1 cellular context compared by ENCODE assay signal in genomic region chr20:43691928-43692524, GRCh38.
A peak's percentile ranks its signal among the peaks of the same experiment; 100 is the strongest.
TF ChIP-seq lines count a peak whose summit lies in the region.

No MANE protein-coding gene starts in this region.

TF ChIP-seq in HepG2, 621 proteins besides CTCF, POLR2A, EP300 and RAD21 (continued from another document and continues in another):
- no peak for TF ChIP-seq ZNF615 (CRISPR knock-in tag; IDR thresholded peaks at IDR 0.05; ENCODE audit: borderline replicate concordance)
- no peak for TF ChIP-seq KMT2B (CRISPR knock-in tag; IDR thresholded peaks at IDR 0.05)
- TF ChIP-seq ZFP36L2 (CRISPR knock-in tag; IDR thresholded peaks at IDR 0.05) = no peak
- no peak for TF ChIP-seq ZBTB7B (CRISPR knock-in tag; IDR thresholded peaks at IDR 0.05)
- TF ChIP-seq SMAD9 (CRISPR knock-in tag; IDR thresholded peaks at IDR 0.05) = no peak
- no peak for TF ChIP-seq FOXA3 (CRISPR knock-in tag; IDR thresholded peaks at IDR 0.05)
- no peak for TF ChIP-seq MXI1 (IDR thresholded peaks at IDR 0.05; ENCODE audit: borderline replicate concordance, low read depth, low read length)
- TF ChIP-seq SNRNP70 (IDR thresholded peaks at IDR 0.05; ENCODE audit: low read depth, low read length) = no peak
- no peak for TF ChIP-seq TCF7L2 (IDR thresholded peaks at IDR 0.05; ENCODE audit: low read depth, low read length)
- peak; percentile 46; the same call in 1 of the 2 replicates for TF ChIP-seq KDM2A (CRISPR knock-in tag; IDR thresholded peaks at IDR 0.05; ENCODE audit: borderline replicate concordance, low read depth)
- no peak for TF ChIP-seq YEATS2 (CRISPR knock-in tag; IDR thresholded peaks at IDR 0.05; ENCODE audit: borderline replicate concordance)
- TF ChIP-seq THYN1 (CRISPR knock-in tag; IDR thresholded peaks at IDR 0.05; ENCODE audit: borderline replicate concordance, low read depth) = no peak
- no peak for TF ChIP-seq SKI (IDR thresholded peaks at IDR 0.05; ENCODE audit: partially characterized antibody)
- no peak for TF ChIP-seq RFX1 (IDR thresholded peaks at IDR 0.05)
- TF ChIP-seq MLLT10 (CRISPR knock-in tag; IDR thresholded peaks at IDR 0.05) = no peak
- TF ChIP-seq HNRNPH1 (optimal IDR thresholded peaks at IDR 0.05; ENCODE audit: low read depth, low read length) = no peak
- TF ChIP-seq ZNF768 (CRISPR knock-in tag; IDR thresholded peaks at IDR 0.05) = no peak
- 0 out of 2 replicates have a peak, but pooled peaks have one; percentile 12 for TF ChIP-seq PPARG (CRISPR knock-in tag; conservative IDR thresholded peaks at IDR 0.05)
- TF ChIP-seq MAZ (IDR thresholded peaks at IDR 0.05; ENCODE audit: borderline replicate concordance, low read depth, low read length) = peak; percentile 46; the same call in 1 of the 2 replicates
- TF ChIP-seq MAZ (CRISPR knock-in tag; IDR thresholded peaks at IDR 0.05; ENCODE audit: low read depth) = 0 out of 2 replicates have a peak, but pooled peaks have one; percentile 32
- TF ChIP-seq, protein P1, sequence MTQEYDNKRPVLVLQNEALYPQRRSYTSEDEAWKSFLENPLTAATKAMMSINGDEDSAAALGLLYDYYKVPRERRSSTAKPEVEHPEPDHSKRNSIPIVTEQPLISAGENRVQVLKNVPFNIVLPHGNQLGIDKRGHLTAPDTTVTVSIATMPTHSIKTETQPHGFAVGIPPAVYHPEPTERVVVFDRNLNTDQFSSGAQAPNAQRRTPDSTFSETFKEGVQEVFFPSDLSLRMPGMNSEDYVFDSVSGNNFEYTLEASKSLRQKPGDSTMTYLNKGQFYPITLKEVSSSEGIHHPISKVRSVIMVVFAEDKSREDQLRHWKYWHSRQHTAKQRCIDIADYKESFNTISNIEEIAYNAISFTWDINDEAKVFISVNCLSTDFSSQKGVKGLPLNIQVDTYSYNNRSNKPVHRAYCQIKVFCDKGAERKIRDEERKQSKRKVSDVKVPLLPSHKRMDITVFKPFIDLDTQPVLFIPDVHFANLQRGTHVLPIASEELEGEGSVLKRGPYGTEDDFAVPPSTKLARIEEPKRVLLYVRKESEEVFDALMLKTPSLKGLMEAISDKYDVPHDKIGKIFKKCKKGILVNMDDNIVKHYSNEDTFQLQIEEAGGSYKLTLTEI (CRISPR knock-in tag; conservative IDR thresholded peaks at IDR 0.05) = no peak
- TF ChIP-seq, protein P2, sequence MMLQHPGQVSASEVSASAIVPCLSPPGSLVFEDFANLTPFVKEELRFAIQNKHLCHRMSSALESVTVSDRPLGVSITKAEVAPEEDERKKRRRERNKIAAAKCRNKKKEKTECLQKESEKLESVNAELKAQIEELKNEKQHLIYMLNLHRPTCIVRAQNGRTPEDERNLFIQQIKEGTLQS (CRISPR knock-in tag; IDR thresholded peaks at IDR 0.05) = no peak
- TF ChIP-seq ZNF557 (CRISPR knock-in tag; IDR thresholded peaks at IDR 0.05) = no peak
- TF ChIP-seq ZNF83 (CRISPR knock-in tag; IDR thresholded peaks at IDR 0.05; ENCODE audit: borderline replicate concordance) = no peak
- TF ChIP-seq ZNF574 (CRISPR knock-in tag; IDR thresholded peaks at IDR 0.05) = 0 out of 2 replicates have a peak, but pooled peaks have one; percentile 35
- TF ChIP-seq CEBPZ (IDR thresholded peaks at IDR 0.05; ENCODE audit: low read length) = no peak
- TF ChIP-seq ZNF317 (CRISPR knock-in tag; IDR thresholded peaks at IDR 0.05) = no peak
- 0 out of 2 replicates have a peak, but pooled peaks have one; percentile 12 for TF ChIP-seq FOXK1 (CRISPR knock-in tag; IDR thresholded peaks at IDR 0.05; ENCODE audit: borderline replicate concordance, low read depth)
- TF ChIP-seq RNF2 (conservative IDR thresholded peaks at IDR 0.05; ENCODE audit: low read depth) = no peak
- no peak for TF ChIP-seq DMTF1 (CRISPR knock-in tag; IDR thresholded peaks at IDR 0.05)
- peak; percentile 38; the same call in 1 of the 2 replicates for TF ChIP-seq THAP11 (CRISPR knock-in tag; IDR thresholded peaks at IDR 0.05)
- no peak for TF ChIP-seq ZNF749 (CRISPR knock-in tag; IDR thresholded peaks at IDR 0.05; ENCODE audit: borderline replicate concordance)
- 0 out of 2 replicates have a peak, but pooled peaks have one; percentile 27 for TF ChIP-seq ERF (CRISPR knock-in tag; IDR thresholded peaks at IDR 0.05)
- peak; percentile 48; the same call in 1 of the 2 replicates for TF ChIP-seq KAT8 (CRISPR knock-in tag; IDR thresholded peaks at IDR 0.05)
- TF ChIP-seq EHMT2 (IDR thresholded peaks at IDR 0.05; ENCODE audit: borderline replicate concordance, low read depth, low read length) = no peak
- TF ChIP-seq GMEB2 (CRISPR knock-in tag; IDR thresholded peaks at IDR 0.05; ENCODE audit: low read depth) = no peak
- TF ChIP-seq KDM4B (CRISPR knock-in tag; IDR thresholded peaks at IDR 0.05) = 0 out of 2 replicates have a peak, but pooled peaks have one; percentile 30
- TF ChIP-seq, protein P3, sequence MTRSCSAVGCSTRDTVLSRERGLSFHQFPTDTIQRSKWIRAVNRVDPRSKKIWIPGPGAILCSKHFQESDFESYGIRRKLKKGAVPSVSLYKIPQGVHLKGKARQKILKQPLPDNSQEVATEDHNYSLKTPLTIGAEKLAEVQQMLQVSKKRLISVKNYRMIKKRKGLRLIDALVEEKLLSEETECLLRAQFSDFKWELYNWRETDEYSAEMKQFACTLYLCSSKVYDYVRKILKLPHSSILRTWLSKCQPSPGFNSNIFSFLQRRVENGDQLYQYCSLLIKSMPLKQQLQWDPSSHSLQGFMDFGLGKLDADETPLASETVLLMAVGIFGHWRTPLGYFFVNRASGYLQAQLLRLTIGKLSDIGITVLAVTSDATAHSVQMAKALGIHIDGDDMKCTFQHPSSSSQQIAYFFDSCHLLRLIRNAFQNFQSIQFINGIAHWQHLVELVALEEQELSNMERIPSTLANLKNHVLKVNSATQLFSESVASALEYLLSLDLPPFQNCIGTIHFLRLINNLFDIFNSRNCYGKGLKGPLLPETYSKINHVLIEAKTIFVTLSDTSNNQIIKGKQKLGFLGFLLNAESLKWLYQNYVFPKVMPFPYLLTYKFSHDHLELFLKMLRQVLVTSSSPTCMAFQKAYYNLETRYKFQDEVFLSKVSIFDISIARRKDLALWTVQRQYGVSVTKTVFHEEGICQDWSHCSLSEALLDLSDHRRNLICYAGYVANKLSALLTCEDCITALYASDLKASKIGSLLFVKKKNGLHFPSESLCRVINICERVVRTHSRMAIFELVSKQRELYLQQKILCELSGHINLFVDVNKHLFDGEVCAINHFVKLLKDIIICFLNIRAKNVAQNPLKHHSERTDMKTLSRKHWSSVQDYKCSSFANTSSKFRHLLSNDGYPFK (CRISPR knock-in tag; IDR thresholded peaks at IDR 0.05; ENCODE audit: borderline replicate concordance) = no peak
- no peak for TF ChIP-seq ATF7 (IDR thresholded peaks at IDR 0.05)
- TF ChIP-seq ATF7 (CRISPR knock-in tag; IDR thresholded peaks at IDR 0.05) = no peak
- no peak for TF ChIP-seq ZNF619 (CRISPR knock-in tag; IDR thresholded peaks at IDR 0.05)
- TF ChIP-seq ZNF468 (CRISPR knock-in tag; IDR thresholded peaks at IDR 0.05) = no peak
- TF ChIP-seq TFDP1 (CRISPR knock-in tag; IDR thresholded peaks at IDR 0.05; ENCODE audit: borderline replicate concordance) = no peak
- TF ChIP-seq RBM22 (optimal IDR thresholded peaks at IDR 0.05; ENCODE audit: low read length) = no peak
- TF ChIP-seq CEBPG (CRISPR knock-in tag; IDR thresholded peaks at IDR 0.05) = no peak
- TF ChIP-seq ZSCAN21 (CRISPR knock-in tag; IDR thresholded peaks at IDR 0.05; ENCODE audit: borderline replicate concordance) = no peak
- no peak for TF ChIP-seq FOSL1 (CRISPR knock-in tag; IDR thresholded peaks at IDR 0.05; ENCODE audit: borderline replicate concordance)
